1 cellular context compared by ENCODE assay signal in genomic region chr16:48232459-48233040, GRCh38.
TF ChIP-seq lines count a peak whose summit lies in the region.

No MANE protein-coding gene starts in this region.

TF ChIP-seq in GM23338, 12 proteins besides CTCF, POLR2A, EP300 and RAD21 (continued from another document):
- TF ChIP-seq REST (IDR thresholded peaks at IDR 0.05; ENCODE audit: unreplicated experiment): no peak
- TF ChIP-seq JUNB (IDR thresholded peaks at IDR 0.05; ENCODE audit: unreplicated experiment): no peak
- no peak for TF ChIP-seq ZNF462 (CRISPR knock-in tag; IDR thresholded peaks at IDR 0.05)
